ENCODE assay signal across 15 cellular contexts in genomic region chr2:187689372-187689771, GRCh38.
DNase-seq lines count a peak whose midpoint lies in the region; ATAC-seq and TF ChIP-seq lines count a peak whose summit lies in the region.
"Had no signal": no experiment of that assay in that cellular context is flagged by ENCODE, and none has a peak within 500 bp of the region (broad histone marks: within the 10 kb centered on the region; RNA-seq: fewer than 3 reads in every experiment).

No MANE protein-coding gene starts in this region.

- POLR2A ChIA-PET in HCT116 (lab: Charles Lee): no interaction called here

- no peaks in the 10 kb centered on the region for H3K36me3 ChIP-seq in HCT116 (ENCODE audit: control insufficient read depth in 1 of 2, insufficient read depth in 2 of 2, low read length in 2 of 2)
- H3K36me3 ChIP-seq in stomach: no peaks in the 10 kb centered on the region
- H3K36me3 ChIP-seq: WERI-Rb-1 had no signal

- no peak overlapping the region for H3K9ac ChIP-seq in HCT116 (ENCODE audit: low read length)

- TF ChIP-seq RAD21 in HCT116 (IDR thresholded peaks at IDR 0.05; ENCODE audit: low read depth): no peak

- H3K9me3 ChIP-seq in HCT116 (ENCODE audit: control insufficient read depth in 1 of 2, insufficient read depth in 1 of 2, low read depth in 1 of 2, low read length in 2 of 2) (no peaks in the 10 kb centered on the region), stomach (no peaks in the 10 kb centered on the region)

- H3K4me3 ChIP-seq in HCT116 (replicated peaks in 1 of 2; ENCODE audit: low read depth in 1 of 2, low read length in 2 of 2) (no peak overlapping the region), stomach (no peak overlapping the region)

- no TSS peak for BruUV-seq in HCT116 (replicated peaks; lab: Mats Ljungman, UMichigan)

- RAD21 ChIA-PET in HCT116 (lab: Charles Lee; ENCODE audit: low non-redundant PET in 1 of 2, low total read pairs in 2 of 2, uncharacterized antibody in 2 of 2, unreplicated experiment in 2 of 2): no interaction called here

- peak overlapping the region; percentile 27 for H2AFZ ChIP-seq in HCT116 (ENCODE audit: low read depth, low read length, poor library complexity, severe bottlenecking)

- TF ChIP-seq POLR2A in HCT116 (IDR thresholded peaks at IDR 0.05; ENCODE audit: borderline replicate concordance, extremely low read depth, insufficient read depth, insufficient read length): no peak
- no peak for TF ChIP-seq POLR2A in stomach (IDR thresholded peaks at IDR 0.05)

- no peaks in the 10 kb centered on the region for H3K27me3 Mint-ChIP-seq in natural killer cell treated with Interleukin-12 subunit alpha and Interleukin-12 subunit beta and Interleukin-15 and Interleukin-18, amount 100 ng/mL, for 72 hours
- H3K27me3 Mint-ChIP-seq: memory B cell had no signal

- H3K79me2 ChIP-seq in HCT116 (ENCODE audit: insufficient read depth, low read length): no peaks in the 10 kb centered on the region

- H3K27ac ChIP-seq in HCT116 (ENCODE audit: low read depth, low read length): no peak overlapping the region
- no peak overlapping the region for H3K27ac ChIP-seq in stomach
- H3K27ac ChIP-seq: WERI-Rb-1 had no signal

- H3K9me2 ChIP-seq in HCT116 (ENCODE audit: insufficient read depth): no peaks in the 10 kb centered on the region

- no peak overlapping the region for H3K27ac Mint-ChIP-seq in natural killer cell treated with Interleukin-12 subunit alpha and Interleukin-12 subunit beta and Interleukin-15 and Interleukin-18, amount 100 ng/mL, for 72 hours
- H3K27ac Mint-ChIP-seq: CD8-positive, alpha-beta memory T cell; memory B cell had no signal

- no peaks in the 10 kb centered on the region for H3K27me3 ChIP-seq in HCT116 (ENCODE audit: insufficient read depth, low read length)
- no peaks in the 10 kb centered on the region for H3K27me3 ChIP-seq in stomach

- intact Hi-C loops in HCT116 (cut with micrococcal nuclease) (no loop called here), stomach (cut with DNase I; ENCODE audit: low total_unique reads) (no loop called here)

- ATAC-seq in HCT116: no peak
- no peak for ATAC-seq in natural killer cell treated with Interleukin-12 subunit alpha and Interleukin-12 subunit beta and Interleukin-15 and Interleukin-18, amount 100 ng/mL, for 72 hours
- ATAC-seq: HepG2 had no signal

- no peak overlapping the region for H3K4me2 ChIP-seq in HCT116 (ENCODE audit: low read length)

- H4K20me1 ChIP-seq in HCT116 (ENCODE audit: insufficient read depth): no peaks in the 10 kb centered on the region

- H3K4me1 ChIP-seq in HCT116 (ENCODE audit: control insufficient read depth in 1 of 2, insufficient read depth in 2 of 2, low read length in 2 of 2): no peaks in the 10 kb centered on the region; a peak in 1 of 4 replicates
- no peaks in the 10 kb centered on the region for H3K4me1 ChIP-seq in stomach

- no peak for TF ChIP-seq CTCF in HCT116 (IDR thresholded peaks at IDR 0.05 in 2 of 3, conservative IDR thresholded peaks at IDR 0.05 in 1 of 3; ENCODE audit: borderline replicate concordance in 1 of 3, insufficient read depth in 1 of 3, low read depth in 2 of 3, low read length in 2 of 3)
- TF ChIP-seq CTCF in stomach (IDR thresholded peaks at IDR 0.05): no peak

- TF ChIP-seq EP300 in stomach (IDR thresholded peaks at IDR 0.05): no peak

- DNase-seq in A172 (ENCODE audit: low spot score): peak; percentile 39
- no peak for DNase-seq in HCT116 (ENCODE audit: low read depth, low spot score)
- DNase-seq in RPMI7951 (ENCODE audit: low read depth): peak; percentile 2
- DNase-seq in fibroblast of peridontal ligament (ENCODE audit: extremely low read depth): peak; percentile 50
- no peak for DNase-seq in cortex of kidney (lab: John Stamatoyannopoulos, UW)
- no peak for DNase-seq in cerebellum (ENCODE audit: low spot score)
- DNase-seq in stomach: no peak
- DNase-seq in natural killer cell treated with Interleukin-12 subunit alpha and Interleukin-12 subunit beta and Interleukin-15 and Interleukin-18, amount 100 ng/mL, for 72 hours (ENCODE audit: low spot score): no peak
- DNase-seq: activated effector memory CD4-positive, alpha-beta T cell treated with Interleukin-2 at 50 U/mL for 16 hours; aorta; CD8-positive, alpha-beta memory T cell; nephron progenitor cell; WERI-Rb-1 had no signal

- peaks cover 7% of the 10 kb centered on the region for H3K9me3 Mint-ChIP-seq in natural killer cell treated with Interleukin-12 subunit alpha and Interleukin-12 subunit beta and Interleukin-15 and Interleukin-18, amount 100 ng/mL, for 72 hours
- H3K9me3 Mint-ChIP-seq: nephron progenitor cell had no signal

- no peaks in the 10 kb centered on the region for H3K4me1 Mint-ChIP-seq in natural killer cell treated with Interleukin-12 subunit alpha and Interleukin-12 subunit beta and Interleukin-15 and Interleukin-18, amount 100 ng/mL, for 72 hours (ENCODE audit: low read depth in 2 of 2)
- H3K4me1 Mint-ChIP-seq: CD8-positive, alpha-beta memory T cell; memory B cell; nephron progenitor cell had no signal

- H3K36me3 Mint-ChIP-seq in natural killer cell treated with Interleukin-12 subunit alpha and Interleukin-12 subunit beta and Interleukin-15 and Interleukin-18, amount 100 ng/mL, for 72 hours: peaks cover 7% of the 10 kb centered on the region
- H3K36me3 Mint-ChIP-seq: CD8-positive, alpha-beta memory T cell; memory B cell had no signal

- no peak overlapping the region for H3K4me3 Mint-ChIP-seq in natural killer cell treated with Interleukin-12 subunit alpha and Interleukin-12 subunit beta and Interleukin-15 and Interleukin-18, amount 100 ng/mL, for 72 hours
- H3K4me3 Mint-ChIP-seq: CD8-positive, alpha-beta memory T cell; memory B cell; nephron progenitor cell had no signal

- CTCF ChIA-PET in HCT116 (lab: Charles Lee): no interaction called here

TF ChIP-seq in HCT116, 20 proteins besides CTCF, POLR2A, EP300 and RAD21:
- TF ChIP-seq ELF1 (IDR thresholded peaks at IDR 0.05; ENCODE audit: borderline replicate concordance, low read depth): no peak
- no peak for TF ChIP-seq JUND (IDR thresholded peaks at IDR 0.05)
- TF ChIP-seq SIN3A (IDR thresholded peaks at IDR 0.05; ENCODE audit: low read depth): no peak
- no peak for TF ChIP-seq SP1 (IDR thresholded peaks at IDR 0.05; ENCODE audit: low read depth)
- TF ChIP-seq CBX3 (IDR thresholded peaks at IDR 0.05; ENCODE audit: low read depth): no peak
- TF ChIP-seq EGR1 (IDR thresholded peaks at IDR 0.05; ENCODE audit: low read depth): no peak
- no peak for TF ChIP-seq ATF3 (IDR thresholded peaks at IDR 0.05)
- no peak for TF ChIP-seq CEBPB (IDR thresholded peaks at IDR 0.05; ENCODE audit: low read depth)
- TF ChIP-seq REST (IDR thresholded peaks at IDR 0.05; ENCODE audit: low read depth): no peak
- TF ChIP-seq SRF (IDR thresholded peaks at IDR 0.05; ENCODE audit: low read depth): no peak
- no peak for TF ChIP-seq ZFX (IDR thresholded peaks at IDR 0.05)
- no peak for TF ChIP-seq EZH2 (IDR thresholded peaks at IDR 0.05)
- TF ChIP-seq ZBTB33 (IDR thresholded peaks at IDR 0.05; ENCODE audit: extremely low read depth, insufficient replicate concordance, low read length): no peak

Comparison
In these comparisons a context has a peak if more than half of its experiments do, and no peak if none do; other contexts are left out.
1. DNase-seq: peak in A172 (single experiment), RPMI7951 (single experiment) and fibroblast of peridontal ligament (single experiment); none in HCT116 (single experiment), cortex of kidney (single experiment), cerebellum (single experiment), stomach (single experiment) and natural killer cell treated with Interleukin-12 subunit alpha and Interleukin-12 subunit beta and Interleukin-15 and Interleukin-18, amount 100 ng/mL, for 72 hours (single experiment).